9 cellular contexts compared by ENCODE assay signal in the genomic region with DNA sequence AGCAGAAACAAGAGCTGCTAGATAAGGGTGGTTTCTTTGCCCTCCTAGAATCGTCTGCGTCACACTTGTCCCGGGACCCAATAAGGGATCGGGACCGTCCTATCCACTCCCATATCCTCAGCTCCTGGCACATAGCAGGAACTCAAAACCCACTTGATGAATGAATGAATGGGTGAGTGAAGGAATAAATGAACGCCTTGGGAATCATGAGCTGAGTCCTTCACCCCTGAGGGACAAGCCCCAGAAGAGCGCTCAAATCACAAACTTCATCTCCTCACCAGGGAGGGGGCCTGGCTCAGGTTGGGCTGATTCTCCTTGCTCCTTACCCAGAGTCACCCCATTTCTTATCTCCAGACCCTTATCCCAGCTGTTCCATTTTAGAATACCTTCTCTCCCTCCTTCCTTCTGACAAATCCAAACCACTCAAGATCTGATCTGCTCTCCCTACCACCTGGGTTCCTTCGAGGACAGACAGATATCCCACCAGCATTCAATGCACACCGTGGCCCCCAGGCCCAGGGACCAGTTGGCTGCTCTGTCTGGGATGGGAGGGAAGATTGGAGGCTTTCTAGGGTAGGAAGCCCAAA. TPM values are rescaled to one million over a fixed set of nuclear protein-coding genes. Genes with fewer than 3 reads are reported as not detected.
DNase-seq lines count a peak whose midpoint lies in the region; ATAC-seq and TF ChIP-seq lines count a peak whose summit lies in the region.
"Had no signal": no experiment of that assay in that cellular context is flagged by ENCODE, and none has a peak within 500 bp of the region (broad histone marks: within the 10 kb centered on the region; RNA-seq: fewer than 3 reads in every experiment).

No MANE protein-coding gene starts in this region.

- TF ChIP-seq CTCF in breast epithelium (IDR thresholded peaks at IDR 0.05) (no peak), lower lobe of right lung (IDR thresholded peaks at IDR 0.05) (no peak), type B pancreatic cell (conservative IDR thresholded peaks at IDR 0.05) (no peak)

- no peaks in the 10 kb centered on the region for H3K9me3 Mint-ChIP-seq in activated T-cell treated with anti-CD3 and anti-CD28 coated beads, Interleukin-2, amount 50 U/mL, for 4 hours
- no peaks in the 10 kb centered on the region for H3K9me3 Mint-ChIP-seq in type B pancreatic cell

- H3K27ac ChIP-seq in breast epithelium, result peak overlapping the region; percentile 91 to 93
- peak overlapping the region; percentile 92 for H3K27ac ChIP-seq in lower lobe of right lung

- H3K27me3 ChIP-seq in breast epithelium, result no peaks in the 10 kb centered on the region
- H3K27me3 ChIP-seq in lower lobe of right lung (ENCODE audit: low read depth), result no peaks in the 10 kb centered on the region

- H3K4me1 Mint-ChIP-seq in activated T-cell treated with anti-CD3 and anti-CD28 coated beads, Interleukin-2, amount 50 U/mL, for 4 hours (ENCODE audit: low read depth), result peaks cover 49% of the 10 kb centered on the region
- H3K4me1 Mint-ChIP-seq in type B pancreatic cell (ENCODE audit: unreplicated experiment), result peaks cover 18% of the 10 kb centered on the region

- H3K27ac Mint-ChIP-seq in type B pancreatic cell, result peak overlapping the region; percentile 73

- ATAC-seq in activated T-cell treated with anti-CD3 and anti-CD28 coated beads, Interleukin-2, amount 50 U/mL, for 4 hours, result no peak
- peak; percentile 29 to 46 for ATAC-seq in lower lobe of right lung

- peaks cover 0 to 20% of the 10 kb centered on the region in 2 donors for H3K4me1 ChIP-seq in breast epithelium
- H3K4me1 ChIP-seq in lower lobe of right lung, result peaks cover 46% of the 10 kb centered on the region

- peak overlapping the region; percentile 65 to 91 (median 80) for H3K4me3 ChIP-seq in breast epithelium
- H3K4me3 ChIP-seq in lower lobe of right lung, result peak overlapping the region; percentile 84

- no peaks in the 10 kb centered on the region for H3K27me3 Mint-ChIP-seq in activated T-cell treated with anti-CD3 and anti-CD28 coated beads, Interleukin-2, amount 50 U/mL, for 4 hours (ENCODE audit: low read depth)
- peaks cover 12% of the 10 kb centered on the region for H3K27me3 Mint-ChIP-seq in type B pancreatic cell

- DNase-seq in activated T-cell treated with anti-CD3 and anti-CD28 coated beads, Interleukin-2, amount 50 U/mL, for 4 hours, result no peak
- DNase-seq in activated T-cell treated with anti-CD3 and anti-CD28 coated beads, Interleukin-2, amount 50 U/mL, for 1 hour, result no peak
- DNase-seq in breast epithelium (ENCODE audit: low spot score in 2 of 2) (no peak), lower lobe of right lung (no peak), type B pancreatic cell (ENCODE audit: extremely low spot score, unreplicated experiment) (no peak), C1 segment of cervical spinal cord (lab: John Stamatoyannopoulos, UW) (no peak), T1000 (lab: John Stamatoyannopoulos, UW) (no peak)
- no peak for DNase-seq in activated CD8-positive, alpha-beta memory T cell treated with anti-CD3 and anti-CD28 coated beads, Interleukin-2, amount 50 U/mL, for 4 hours

- H3K36me3 ChIP-seq in breast epithelium (no peaks in the 10 kb centered on the region), lower lobe of right lung (peaks cover 8% of the 10 kb centered on the region)

- no peaks in the 10 kb centered on the region for H3K9me3 ChIP-seq in breast epithelium
- no peaks in the 10 kb centered on the region for H3K9me3 ChIP-seq in lower lobe of right lung

- peak overlapping the region; percentile 90 for H3K4me3 Mint-ChIP-seq in activated T-cell treated with anti-CD3 and anti-CD28 coated beads, Interleukin-2, amount 50 U/mL, for 4 hours
- H3K4me3 Mint-ChIP-seq in type B pancreatic cell, result peak overlapping the region; percentile 90

- H3K36me3 Mint-ChIP-seq in activated T-cell treated with anti-CD3 and anti-CD28 coated beads, Interleukin-2, amount 50 U/mL, for 4 hours (ENCODE audit: insufficient read depth), result no peaks in the 10 kb centered on the region
- no peaks in the 10 kb centered on the region for H3K36me3 Mint-ChIP-seq in type B pancreatic cell

- no peak for TF ChIP-seq POLR2A in breast epithelium (IDR thresholded peaks at IDR 0.05)

- intact Hi-C loops in breast epithelium (cut with DNase I; ENCODE audit: low total_unique reads), result no loop called here
- intact Hi-C loops in lower lobe of right lung (cut with DNase I), result no loop called here

RNA-seq across cellular contexts. Expression of gene MOB3C, which starts 0.6 kb away (rescaled TPM):
- 10 to 100 TPM in 2 of 3 donors, 1 to 10 TPM in 1; 8.3 to 11.9 (median 11.0) TPM for total RNA-seq in activated T-cell treated with anti-CD3 and anti-CD28 coated beads, Interleukin-2, amount 50 U/mL, for 4 hours
- total RNA-seq in breast epithelium (10 to 100 TPM; 10.5 to 14.5 (median 14.1) TPM), lower lobe of right lung (30.2 TPM), type B pancreatic cell (ENCODE audit: low replicate concordance) (5.7 and 6.8 TPM in 2 replicates)

RNA-seq across cellular contexts. Expression of gene MKNK1, which starts 13.1 kb away (rescaled TPM):
- total RNA-seq in activated T-cell treated with anti-CD3 and anti-CD28 coated beads, Interleukin-2, amount 50 U/mL, for 4 hours, result 10 to 100 TPM; 21.1 to 26.1 (median 21.6) TPM
- 10 to 100 TPM; 34.7 to 51.5 (median 47.2) TPM for total RNA-seq in breast epithelium
- total RNA-seq in lower lobe of right lung, result 77.6 TPM
- total RNA-seq in type B pancreatic cell (ENCODE audit: low replicate concordance), result 29.4 and 39.7 TPM in 2 replicates

RNA-seq across cellular contexts. Expression of gene ATPAF1, which starts 51.0 kb away (rescaled TPM):
- total RNA-seq in activated T-cell treated with anti-CD3 and anti-CD28 coated beads, Interleukin-2, amount 50 U/mL, for 4 hours, result 10 to 100 TPM; 35.7 to 42.5 (median 39.3) TPM
- 10 to 100 TPM; 42.3 to 68.8 (median 44.8) TPM for total RNA-seq in breast epithelium
- 34.9 TPM for total RNA-seq in lower lobe of right lung
- total RNA-seq in type B pancreatic cell (ENCODE audit: low replicate concordance), result 45.9 and 55.7 TPM in 2 replicates

RNA-seq across cellular contexts. Expression of gene TEX38, which starts 54.5 kb away (rescaled TPM):
- not detected for total RNA-seq in activated T-cell treated with anti-CD3 and anti-CD28 coated beads, Interleukin-2, amount 50 U/mL, for 4 hours
- total RNA-seq in breast epithelium (not detected), lower lobe of right lung (not detected), type B pancreatic cell (ENCODE audit: low replicate concordance) (not detected in 2 replicates)
- total RNA-seq: Daoy had no signal

Comparison
In these comparisons a context has a peak if more than half of its experiments do, and no peak if none do; other contexts are left out.
1. ATAC-seq: peak in lower lobe of right lung (2 of 2); none in activated T-cell treated with anti-CD3 and anti-CD28 coated beads, Interleukin-2, amount 50 U/mL, for 4 hours (0 of 2).